In the genomic region with DNA sequence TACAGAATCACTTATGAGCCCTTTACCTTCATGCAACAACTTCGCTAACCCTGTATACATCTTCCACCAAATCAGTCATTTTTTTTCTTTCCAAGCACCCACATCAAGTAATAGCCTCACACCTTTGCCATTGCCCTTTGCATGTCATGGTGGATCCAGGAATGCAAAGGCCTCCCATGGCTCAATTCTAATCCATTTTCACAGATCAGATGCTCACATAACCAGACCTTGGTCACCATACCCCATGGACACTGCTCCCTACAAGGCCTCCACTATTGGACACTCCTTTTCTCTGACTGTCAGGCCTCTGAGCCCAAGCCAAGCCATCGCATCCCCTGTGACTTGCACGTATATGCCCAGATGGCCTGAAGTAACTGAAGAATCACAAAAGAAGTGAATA, we compare ENCODE assay signal across 30 cellular contexts.
"Had no signal": no experiment of that assay in that cellular context is flagged by ENCODE, and none has a peak within 500 bp of the region (broad histone marks: within the 10 kb centered on the region; RNA-seq: fewer than 3 reads in every experiment).

No MANE protein-coding gene starts in this region.

- H3K4me2 ChIP-seq: hepatocyte had no signal

- DNase-seq: activated CD4-positive, alpha-beta T cell treated with anti-CD3 and anti-CD28 coated beads for 48 hours; activated CD4-positive, alpha-beta T cell treated with anti-CD3 and anti-CD28 coated beads, Interleukin-2, amount 50 U/mL, for 48 hours; activated CD8-positive, alpha-beta memory T cell treated with anti-CD3 and anti-CD28 coated beads, Interleukin-2, amount 50 U/mL, for 4 hours; activated effector memory CD4-positive, alpha-beta T cell treated with anti-CD3 and anti-CD28 coated beads, Interleukin-2, amount 50 U/mL, for 16 hours; activated naive CD4-positive, alpha-beta T cell treated with anti-CD3 and anti-CD28 coated beads for 36 hours; activated naive CD8-positive, alpha-beta T cell treated with anti-CD3 and anti-CD28 coated beads for 36 hours; activated T-cell treated with anti-CD3 and anti-CD28 coated beads, Interleukin-2, amount 50 U/mL, for 1 hour; adrenal gland; aorta; cerebellar nuclear complex; colonic mucosa; effector CD8-positive, alpha-beta T cell; erythroblast; left lung; naive B cell; nephron progenitor cell; right lobe of liver; stimulated activated CD4-positive, alpha-beta T cell treated with anti-CD3 and anti-CD28 coated beads, Interleukin-12 subunit alpha, Interleukin-12 subunit beta, amount 100 ng/mL, for 4 hours; stimulated activated CD4-positive, alpha-beta T cell treated with anti-CD3 and anti-CD28 coated beads, Interleukin-4, amount 100 ng/mL, for 1 hour; stimulated activated naive CD8-positive, alpha-beta T cell treated with anti-CD3 and anti-CD28 coated beads, Interleukin-15, Interleukin-2, amounts not matched to agents 100 U/mL and 50 U/mL, for 24 hours; upper lobe of left lung had no signal

- ATAC-seq: activated CD4-positive, CD25-positive, alpha-beta regulatory T cell treated with anti-CD3 and anti-CD28 coated beads, Interleukin-2, amount 50 U/mL, for 24 hours; gastroesophageal sphincter; left lung; right lobe of liver; stimulated activated naive CD8-positive, alpha-beta T cell treated with anti-CD3 and anti-CD28 coated beads, Interleukin-15, Interleukin-2, amounts not matched to agents 100 U/mL and 50 U/mL, for 24 hours had no signal

- H3K79me2 ChIP-seq: hepatocyte had no signal

- H3K9me3 ChIP-seq: adrenal gland, colonic mucosa, gastroesophageal sphincter, left lung, neutrophil, right lobe of liver, thoracic aorta, upper lobe of left lung, vagina had no signal

- H3K36me3 ChIP-seq: adrenal gland, cardiac muscle cell, colonic mucosa, gastroesophageal sphincter, left lung, neutrophil, right lobe of liver, thoracic aorta, upper lobe of left lung, vagina had no signal

- H3K4me1 ChIP-seq: adrenal gland, colonic mucosa, gastroesophageal sphincter, left lung, right lobe of liver, upper lobe of left lung, vagina had no signal

- H3K27me3 ChIP-seq: adrenal gland, cardiac muscle cell, colonic mucosa, gastroesophageal sphincter, hepatocyte, left lung, neutrophil, right lobe of liver, upper lobe of left lung, vagina had no signal

- H2AFZ ChIP-seq: hepatocyte had no signal

- H3K27ac ChIP-seq: adrenal gland, cardiac muscle cell, colonic mucosa, gastroesophageal sphincter, hepatocyte, left lung, neutrophil, right lobe of liver, skin epidermis, thoracic aorta, upper lobe of left lung, vagina, VCaP had no signal

- H3K4me3 ChIP-seq: adrenal gland, cardiac muscle cell, colonic mucosa, gastroesophageal sphincter, hepatocyte, left lung, right lobe of liver, skin epidermis, thoracic aorta, upper lobe of left lung, vagina had no signal
